ENCODE assay signal across 9 cellular contexts in genomic region chr19:10797541-10798256, GRCh38. TPM values are rescaled to one million over a fixed set of nuclear protein-coding genes. Genes with fewer than 3 reads are reported as not detected.
DNase-seq lines count a peak whose midpoint lies in the region; ATAC-seq and TF ChIP-seq lines count a peak whose summit lies in the region.
"Had no signal": no experiment of that assay in that cellular context is flagged by ENCODE, and none has a peak within 500 bp of the region (broad histone marks: within the 10 kb centered on the region; RNA-seq: fewer than 3 reads in every experiment).

No MANE protein-coding gene starts in this region.

- H3K27ac ChIP-seq in HEK293 (ENCODE audit: extremely low read depth, low read depth, low read length), result no peak overlapping the region
- H3K27ac ChIP-seq in gastrocnemius medialis, result no peak overlapping the region
- no peak overlapping the region for H3K27ac ChIP-seq in transverse colon
- H3K27ac ChIP-seq: VCaP had no signal

- H3K4me1 ChIP-seq in HEK293 (ENCODE audit: control insufficient read depth, insufficient read depth, low read length), result no peaks in the 10 kb centered on the region
- no peaks in the 10 kb centered on the region for H3K4me1 ChIP-seq in gastrocnemius medialis
- H3K4me1 ChIP-seq in transverse colon, result no peaks in the 10 kb centered on the region

- ATAC-seq in gastrocnemius medialis (no peak), HG02759 (IDR thresholded peaks at IDR 0.05; ENCODE audit: unreplicated experiment) (no peak), HG02884 (IDR thresholded peaks at IDR 0.05; ENCODE audit: unreplicated experiment) (no peak)

- H3K4me3 ChIP-seq in HEK293 (ENCODE audit: low read depth, low read length), result no peak overlapping the region
- no peak overlapping the region for H3K4me3 ChIP-seq in gastrocnemius medialis
- H3K4me3 ChIP-seq in transverse colon, result no peak overlapping the region

- no peaks in the 10 kb centered on the region for H3K9me3 ChIP-seq in HEK293 (ENCODE audit: control insufficient read depth, insufficient read depth, low read depth, low read length)
- H3K9me3 ChIP-seq in gastrocnemius medialis, result no peaks in the 10 kb centered on the region
- no peaks in the 10 kb centered on the region for H3K9me3 ChIP-seq in transverse colon

- H3K27me3 ChIP-seq in gastrocnemius medialis, result no peaks in the 10 kb centered on the region
- no peaks in the 10 kb centered on the region for H3K27me3 ChIP-seq in transverse colon

- H3K36me3 ChIP-seq in HEK293 (ENCODE audit: control insufficient read depth in 2 of 2, insufficient read depth in 1 of 2, low read length in 2 of 2) (peaks cover 27 to 94% of the 10 kb centered on the region in 2 experiments; a peak in 2 of 3 replicates), gastrocnemius medialis (peaks cover 0 to 87% of the 10 kb centered on the region in 2 donors), transverse colon (peaks cover 0 to 72% (median 27%) of the 10 kb centered on the region in 4 donors)

- POLR2A ChIA-PET in HEK293 (lab: Yijun Ruan, JAX), result no interaction called here

- CTCF ChIA-PET in HEK293 (lab: Yijun Ruan, JAX), result interaction anchor here (0.6 kb wide), 1 partner anchor 12 kb away, joined by 3 read pairs; no protein-coding TSS in a partner anchor

- intact Hi-C loops in gastrocnemius medialis (cut with DNase I; ENCODE audit: low total_unique reads) (no loop called here), transverse colon (cut with DNase I; ENCODE audit: low total_unique reads) (no loop called here)

- peak; percentile 89 for DNase-seq in activated CD8-positive, alpha-beta memory T cell treated with anti-CD3 and anti-CD28 coated beads, Interleukin-2, amount 50 U/mL, for 48 hours
- DNase-seq in globus pallidus (ENCODE audit: low spot score) (peak; percentile 27), gastrocnemius medialis (no peak), transverse colon (no peak)
- DNase-seq in stimulated activated CD8-positive, alpha-beta memory T cell treated with anti-CD3 and anti-CD28 coated beads, Interleukin-15, amount 100 ng/mL, for 24 hours (ENCODE audit: low read depth), result peak; percentile 51

- WGBS in transverse colon (ENCODE audit: low coverage in 1 of 2), 2 donors, result 74 to 77% methylated on average over 3 to 19 of the region's 19 CpGs

- in situ Hi-C loops in gastrocnemius medialis (cut with MboI; ENCODE audit: low sequenced_read_pairs in 4 of 4), result no loop called here
- in situ Hi-C loops in transverse colon (cut with MboI; ENCODE audit: low pct_ligation_motif_present in 1 of 4, low pct_unique_long_range_greater_than_20kb in 1 of 4, low sequenced_read_pairs in 3 of 4), result no loop called here

- TF ChIP-seq EP300 in transverse colon (IDR thresholded peaks at IDR 0.05; ENCODE audit: low read depth), result no peak

- TF ChIP-seq POLR2A in gastrocnemius medialis (IDR thresholded peaks at IDR 0.05) (no peak), transverse colon (IDR thresholded peaks at IDR 0.05) (no peak)

- no peak for TF ChIP-seq CTCF in HEK293 (tag by site-specific recombination; IDR thresholded peaks at IDR 0.05)
- no peak for TF ChIP-seq CTCF in gastrocnemius medialis (IDR thresholded peaks at IDR 0.05 in 4 of 5, conservative IDR thresholded peaks at IDR 0.05 in 1 of 5)
- no peak for TF ChIP-seq CTCF in transverse colon (IDR thresholded peaks at IDR 0.05)

TF ChIP-seq in HEK293, 187 proteins besides CTCF, POLR2A, EP300 and RAD21:
- peak; percentile 36; the same call in 1 of the 2 replicates for TF ChIP-seq ZFHX2 (tag by site-specific recombination; conservative IDR thresholded peaks at IDR 0.05)
- no peak for TF ChIP-seq ZNF830 (tag by site-specific recombination; IDR thresholded peaks at IDR 0.05; ENCODE audit: low read depth)
- peak; percentile 49; the same call in 1 of the 2 replicates for TF ChIP-seq EGR2 (tag by site-specific recombination; IDR thresholded peaks at IDR 0.05; ENCODE audit: low read depth)
TF ChIP-seq in HEK293: peak in this region for 2.

RNA-seq across cellular contexts. Expression of gene TMED1, which starts 38.3 kb away (rescaled TPM):
- total RNA-seq in gastrocnemius medialis, result 10 to 100 TPM; 33.0 to 90.0 (median 57.1) TPM
- total RNA-seq in transverse colon, result 10 to 100 TPM in 3 of 4 donors, 1 to 10 TPM in 1; 2.8 to 40.4 (median 24.4) TPM

RNA-seq across cellular contexts. Expression of gene C19orf38, which starts 50.5 kb away (rescaled TPM):
- total RNA-seq in gastrocnemius medialis (1 to 10 TPM; 1.4 to 3.9 (median 1.9) TPM), transverse colon (1 to 10 TPM in 1 of 4 donors, under 1 TPM in 2, not detected in 1; 0.79 to 1.8 (median 0.96) TPM)

Comparison
In these comparisons a context has a peak if more than half of its experiments do, and no peak if none do; other contexts are left out.
1. DNase-seq: peak in activated CD8-positive, alpha-beta memory T cell treated with anti-CD3 and anti-CD28 coated beads, Interleukin-2, amount 50 U/mL, for 48 hours (single experiment), globus pallidus (single experiment) and stimulated activated CD8-positive, alpha-beta memory T cell treated with anti-CD3 and anti-CD28 coated beads, Interleukin-15, amount 100 ng/mL, for 24 hours (single experiment); none in gastrocnemius medialis (0 of 2) and transverse colon (single experiment).